ENCODE assay signal across 14 cellular contexts in genomic region chr9:3954950-3955670, GRCh38.
DNase-seq lines count a peak whose midpoint lies in the region; ATAC-seq and TF ChIP-seq lines count a peak whose summit lies in the region.
"Had no signal": no experiment of that assay in that cellular context is flagged by ENCODE, and none has a peak within 500 bp of the region (broad histone marks: within the 10 kb centered on the region; RNA-seq: fewer than 3 reads in every experiment).

No MANE protein-coding gene starts in this region.

- no peak overlapping the region; the same call in 2 of the 3 replicates for H2BK15ac ChIP-seq in IMR-90 (ENCODE audit: low read depth, low read length)

- peak overlapping the region; percentile 6; the same call in 1 of the 2 replicates for H4K91ac ChIP-seq in IMR-90 (ENCODE audit: insufficient read depth, low read depth, low read length)

- peak overlapping the region; percentile 45 to 61; a peak in 3 of 4 replicates for H4K8ac ChIP-seq in IMR-90 (ENCODE audit: low read depth in 2 of 2, low read length in 2 of 2)

- H3K4me2 ChIP-seq in IMR-90 (ENCODE audit: low read depth, low read length) = peak overlapping the region; percentile 25; the same call in 1 of the 2 replicates

- intact Hi-C loops in IMR-90 (cut with micrococcal nuclease) = loop anchor here (5.0 kb wide), 2 partner anchors 127 to 488 kb away; no protein-coding TSS in a partner anchor
- intact Hi-C loops in posterior cingulate gyrus (cut with DNase I) = no loop called here
- intact Hi-C loops in colonic mucosa (cut with DNase I) = no loop called here

- 75% methylated on average over 6 of the region's 11 CpGs; no CpG with 5 or more reads in 1 of the 2 experiments for WGBS in IMR-90 (ENCODE audit: extremely low coverage in 2 of 2, insufficient read length in 1 of 2), 2 experiments

- H2BK120ac ChIP-seq in IMR-90 (ENCODE audit: low read depth, low read length) = peak overlapping the region; percentile 24; the same call in 1 of the 2 replicates

- no peaks in the 10 kb centered on the region for H3K36me3 Mint-ChIP-seq in nephron progenitor cell (ENCODE audit: low read depth)
- H3K36me3 Mint-ChIP-seq: activated naive CD4-positive, alpha-beta T cell treated with anti-CD3 and anti-CD28 coated beads, Interleukin-2, amount 10 ng/mL, durations not matched to agents 7 days and 5 days had no signal

- H3K27ac Mint-ChIP-seq in nephron progenitor cell = peak overlapping the region; percentile 59
- H3K27ac Mint-ChIP-seq: activated naive CD4-positive, alpha-beta T cell treated with anti-CD3 and anti-CD28 coated beads, Interleukin-2, amount 10 ng/mL, durations not matched to agents 7 days and 5 days had no signal

- H3K36me3 ChIP-seq in IMR-90 (ENCODE audit: control insufficient read depth, insufficient read depth, low read length) (no peaks in the 10 kb centered on the region; the same call in 1 of the 2 replicates), colonic mucosa (no peaks in the 10 kb centered on the region)
- H3K36me3 ChIP-seq: stomach had no signal

- H3K79me1 ChIP-seq in IMR-90 (ENCODE audit: low read depth in 1 of 2, low read length in 2 of 2) = peaks cover 11 to 28% of the 10 kb centered on the region in 2 experiments; a peak in 3 of 4 replicates

- no peaks in the 10 kb centered on the region for H3K9me3 ChIP-seq in IMR-90 (ENCODE audit: control insufficient read depth, insufficient read depth, low read length)
- H3K9me3 ChIP-seq in colonic mucosa = no peaks in the 10 kb centered on the region
- H3K9me3 ChIP-seq: stomach had no signal

- H3K4me3 Mint-ChIP-seq in nephron progenitor cell = no peak overlapping the region
- H3K4me3 Mint-ChIP-seq: activated naive CD4-positive, alpha-beta T cell treated with anti-CD3 and anti-CD28 coated beads, Interleukin-2, amount 10 ng/mL, durations not matched to agents 7 days and 5 days had no signal

- peak overlapping the region; percentile 83 for H3K18ac ChIP-seq in IMR-90 (ENCODE audit: low read depth, low read length)

- H3K23ac ChIP-seq in IMR-90 (ENCODE audit: low read depth, low read length) = no peak overlapping the region; the same call in 1 of the 2 replicates

- no TSS peak for BruUV-seq in IMR-90 (replicated peaks; lab: Mats Ljungman, UMichigan)

- H4K5ac ChIP-seq in IMR-90 (ENCODE audit: low read depth, low read length) = peak overlapping the region; percentile 45; the same call in 1 of the 2 replicates

- peaks cover 6% of the 10 kb centered on the region for H3K9me1 ChIP-seq in IMR-90 (ENCODE audit: insufficient read depth, low read length)

- TF ChIP-seq RAD21 in IMR-90 (IDR thresholded peaks at IDR 0.05; ENCODE audit: low read length) = no peak

- H2AK5ac ChIP-seq in IMR-90 (ENCODE audit: low read depth, low read length) = peak overlapping the region; percentile 61; the same call in 1 of the 2 replicates

- peak overlapping the region; percentile 39 for H2AFZ ChIP-seq in IMR-90 (replicated peaks; ENCODE audit: low read length, poor library complexity)

- DNase-seq in EH (ENCODE audit: low read depth) (peak; percentile 77), IMR-90 (peak; percentile 55), cerebellar cortex (ENCODE audit: low spot score) (peak; percentile 75), nephron progenitor cell (no peak), posterior cingulate gyrus (no peak), colonic mucosa (no peak), occipital lobe (lab: John Stamatoyannopoulos, UW) (no peak), NCI-H1048 (lab: John Stamatoyannopoulos, UW) (no peak)
- DNase-seq: activated CD4-positive, alpha-beta T cell treated with anti-CD3 and anti-CD28 coated beads, Interleukin-2, amount 50 U/mL, for 1 hour; activated naive CD4-positive, alpha-beta T cell treated with anti-CD3 and anti-CD28 coated beads, Interleukin-2, amount 10 ng/mL, durations not matched to agents 7 days and 5 days; glutamatergic neuron; NCI-H1694 treated with DMSO at 0.1 percent for 48 hours; stomach had no signal

- H3K4me3 ChIP-seq in IMR-90 (ENCODE audit: insufficient read depth, low read depth, low read length) = no peak overlapping the region
- no peak overlapping the region for H3K4me3 ChIP-seq in colonic mucosa
- H3K4me3 ChIP-seq: SK-N-MC, stomach had no signal

- no peak overlapping the region for H2AK9ac ChIP-seq in IMR-90 (replicated peaks; ENCODE audit: low read depth, low read length, poor library complexity)

- no peak for TF ChIP-seq POLR2A in IMR-90 (IDR thresholded peaks at IDR 0.05; ENCODE audit: low read depth, low read length)

- H3K4ac ChIP-seq in IMR-90 (ENCODE audit: low read depth, low read length) = peak overlapping the region; percentile 79

- H3K9ac ChIP-seq in IMR-90 (ENCODE audit: low read depth, low read length) (no peak overlapping the region), colonic mucosa (ENCODE audit: low read depth in 2 of 2, low read length in 2 of 2) (no peak overlapping the region)

- POLR2A ChIA-PET in IMR-90 (lab: Charles Lee; ENCODE audit: unreplicated experiment) = no interaction called here

- H3K27ac ChIP-seq in IMR-90 (ENCODE audit: insufficient read depth, low read length) (peak overlapping the region; percentile 92), colonic mucosa (no peak overlapping the region)
- H3K27ac ChIP-seq: SK-N-MC had no signal

- peaks cover 11% of the 10 kb centered on the region for H3K4me1 ChIP-seq in IMR-90 (ENCODE audit: control insufficient read depth, insufficient read depth, low read length)
- no peaks in the 10 kb centered on the region for H3K4me1 ChIP-seq in colonic mucosa
- H3K4me1 ChIP-seq: stomach had no signal

- no peaks in the 10 kb centered on the region; the same call in 1 of the 2 replicates for H4K20me1 ChIP-seq in IMR-90 (ENCODE audit: insufficient read depth, low read length)

- CTCF ChIA-PET in IMR-90 (lab: Yijun Ruan, JAX) = no interaction called here

- peak overlapping the region; percentile 66; the same call in 1 of the 2 replicates for H3K14ac ChIP-seq in IMR-90 (replicated peaks; ENCODE audit: low read depth, low read length)

- peak overlapping the region; percentile 36 for H2BK5ac ChIP-seq in IMR-90 (ENCODE audit: low read depth, low read length, poor library complexity, severe bottlenecking)

- H2BK20ac ChIP-seq in IMR-90 (ENCODE audit: low read depth, low read length) = peak overlapping the region; percentile 61; the same call in 1 of the 2 replicates

- H3K4me1 Mint-ChIP-seq in nephron progenitor cell = peaks cover 45% of the 10 kb centered on the region
- H3K4me1 Mint-ChIP-seq: activated naive CD4-positive, alpha-beta T cell treated with anti-CD3 and anti-CD28 coated beads, Interleukin-2, amount 10 ng/mL, durations not matched to agents 7 days and 5 days had no signal

- H3K27me3 Mint-ChIP-seq in nephron progenitor cell (ENCODE audit: low read depth, poor library complexity) = no peaks in the 10 kb centered on the region

- peaks cover 4% of the 10 kb centered on the region for H3K9me3 Mint-ChIP-seq in nephron progenitor cell
- H3K9me3 Mint-ChIP-seq: activated naive CD4-positive, alpha-beta T cell treated with anti-CD3 and anti-CD28 coated beads, Interleukin-2, amount 10 ng/mL, durations not matched to agents 7 days and 5 days had no signal

- no peak overlapping the region; the same call in 1 of the 2 replicates for H3K56ac ChIP-seq in IMR-90 (ENCODE audit: extremely low read depth, insufficient read depth, low read length)

- dilution Hi-C loops in IMR-90 (cut with HindIII; ENCODE audit: low sequenced_read_pairs, unreplicated experiment) = no loop called here

- no peak for TF ChIP-seq CTCF in IMR-90 (conservative IDR thresholded peaks at IDR 0.05; ENCODE audit: low read depth, low read length)
- TF ChIP-seq CTCF in nephron progenitor cell (IDR thresholded peaks at IDR 0.05) = no peak
- TF ChIP-seq CTCF in colonic mucosa (IDR thresholded peaks at IDR 0.05) = no peak

- H3K27me3 ChIP-seq in IMR-90 (ENCODE audit: control insufficient read depth, insufficient read depth, low read length) (no peaks in the 10 kb centered on the region), colonic mucosa (no peaks in the 10 kb centered on the region)
- H3K27me3 ChIP-seq: stomach had no signal

- ATAC-seq in IMR-90 (ENCODE audit: low read depth) = peak; percentile 61

- in situ Hi-C loops in IMR-90 (cut with MboI; ENCODE audit: low sequenced_read_pairs) = no loop called here

TF ChIP-seq in IMR-90, 13 proteins besides CTCF, POLR2A, EP300 and RAD21:
- TF ChIP-seq BHLHE40 (IDR thresholded peaks at IDR 0.05; ENCODE audit: low read depth, low read length) (no peak), SMC3 (IDR thresholded peaks at IDR 0.05; ENCODE audit: low read depth, low read length) (no peak), USF2 (IDR thresholded peaks at IDR 0.05; ENCODE audit: low read depth, low read length) (peak; percentile 65), RCOR1 (IDR thresholded peaks at IDR 0.05; ENCODE audit: insufficient replicate concordance, low read length) (no peak)

Comparison
In these comparisons a context has a peak if more than half of its experiments do, and no peak if none do; other contexts are left out.
1. DNase-seq: peak in EH (single experiment), IMR-90 (single experiment) and cerebellar cortex (single experiment); none in nephron progenitor cell (single experiment), posterior cingulate gyrus (0 of 10), colonic mucosa (single experiment), occipital lobe (single experiment) and NCI-H1048 (single experiment).